In the genomic region with DNA sequence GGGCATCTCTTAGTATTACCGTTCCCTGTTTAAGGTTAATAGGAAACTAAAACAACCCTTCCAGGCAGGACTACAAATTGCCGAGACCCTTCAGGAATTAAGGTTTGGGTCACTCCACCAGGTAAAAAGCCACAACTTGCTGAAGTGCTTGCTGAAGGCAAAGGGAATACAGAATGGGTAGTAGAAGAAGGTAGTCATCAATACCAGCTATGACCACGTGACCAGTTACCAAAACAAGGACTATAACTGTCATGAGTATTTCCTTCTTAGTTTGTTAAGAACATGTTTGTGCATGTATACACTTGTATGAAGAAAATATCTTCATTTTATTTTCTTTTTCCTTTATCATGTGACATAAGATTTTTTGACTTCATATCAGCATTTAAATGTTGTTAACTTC, we compare ENCODE assay signal across 28 cellular contexts.
"Had no signal": no experiment of that assay in that cellular context is flagged by ENCODE, and none has a peak within 500 bp of the region (broad histone marks: within the 10 kb centered on the region; RNA-seq: fewer than 3 reads in every experiment).

No MANE protein-coding gene starts in this region.

- FAIRE-seq: pancreas had no signal

- H3K4me1 ChIP-seq: pancreas, prostate gland, spleen, suprapubic skin, testis, tibial artery, transverse colon, upper lobe of right lung, uterus had no signal

- ATAC-seq: naive thymus-derived CD8-positive, alpha-beta T cell; natural killer cell treated with Interleukin-12 subunit alpha and Interleukin-12 subunit beta and Interleukin-15 and Interleukin-18, amount 100 ng/mL, for 72 hours; pancreas; right cardiac atrium; sciatic nerve; stimulated activated memory B cell treated with anti-CD40 and anti-IgM and Interleukin-4, amounts not matched to agents 10 μg/mL and 1 μg/mL and 100 μg/mL, for 72 hours; stimulated activated naive CD8-positive, alpha-beta T cell treated with anti-CD3 and anti-CD28 coated beads, Interleukin-15, amount 100 ng/mL, for 72 hours; stimulated activated naive CD8-positive, alpha-beta T cell treated with anti-CD3 and anti-CD28 coated beads, Interleukin-15, Interleukin-2, amounts not matched to agents 100 U/mL and 50 U/mL, for 24 hours; upper lobe of right lung had no signal

- H3K27ac ChIP-seq: neutrophil, pancreas, prostate gland, skin epidermis, spleen, suprapubic skin, testis, tibial artery, transverse colon, upper lobe of right lung, uterus had no signal

- H3K4me2 ChIP-seq: smooth muscle cell had no signal

- H3K4me3 ChIP-seq: pancreas, prostate gland, skin epidermis, smooth muscle cell, spleen, suprapubic skin, testis, tibial artery, transverse colon, upper lobe of right lung, uterus had no signal

- DNase-seq: naive thymus-derived CD8-positive, alpha-beta T cell; nephron progenitor cell; nucleus accumbens; pancreas; right cardiac atrium; spleen; stimulated activated CD4-positive, alpha-beta T cell treated with anti-CD3 and anti-CD28 coated beads, Interleukin-12 subunit alpha, Interleukin-12 subunit beta, amount 100 ng/mL, for 4 hours; stimulated activated CD4-positive, alpha-beta T cell treated with anti-CD3 and anti-CD28 coated beads, Interleukin-1b, Interleukin-23, amount 100 ng/mL, for 48 hours; stimulated activated CD4-positive, alpha-beta T cell treated with anti-CD3 and anti-CD28 coated beads, Interleukin-4, amount 100 ng/mL, for 1 hour; stimulated activated CD4-positive, alpha-beta T cell treated with anti-CD3 and anti-CD28 coated beads, Interleukin-4, amount 100 ng/mL, for 4 hours; stimulated activated CD8-positive, alpha-beta memory T cell treated with anti-CD3 and anti-CD28 coated beads, Interleukin-4, amount 100 ng/mL, for 48 hours; stimulated activated naive CD4-positive, alpha-beta T cell; stimulated activated naive CD8-positive, alpha-beta T cell treated with anti-CD3 and anti-CD28 coated beads, Interleukin-15, amount 100 ng/mL, for 72 hours; stimulated activated naive CD8-positive, alpha-beta T cell treated with anti-CD3 and anti-CD28 coated beads, Interleukin-15, Interleukin-2, amounts not matched to agents 100 U/mL and 50 U/mL, for 24 hours; substantia nigra; testis; tibial artery; transverse colon; upper lobe of right lung; uterus had no signal

- H3K36me3 ChIP-seq: neutrophil, pancreas, prostate gland, spleen, suprapubic skin, tibial artery, transverse colon, upper lobe of right lung, uterus had no signal

- H3K27me3 ChIP-seq: neutrophil, pancreas, spleen, suprapubic skin, testis, tibial artery, transverse colon, upper lobe of right lung, uterus had no signal

- H3K9me3 ChIP-seq: neutrophil, pancreas, prostate gland, spleen, suprapubic skin, testis, tibial artery, transverse colon, upper lobe of right lung had no signal
